In genomic region chr13:36282818-36283432, GRCh38 we compare ENCODE assay signal across 8 cellular contexts. TPM values are rescaled to one million over a fixed set of nuclear protein-coding genes. Genes with fewer than 3 reads are reported as not detected.
DNase-seq lines count a peak whose midpoint lies in the region; ATAC-seq, FAIRE-seq and TF ChIP-seq lines count a peak whose summit lies in the region.

No MANE protein-coding gene starts in this region.

- no peaks in the 10 kb centered on the region for H3K9me3 Mint-ChIP-seq in activated naive CD8-positive, alpha-beta T cell treated with anti-CD3 and anti-CD28 coated beads, Interleukin-2, amount 50 U/mL, for 24 hours

- no peak for FAIRE-seq in bronchial epithelial cell (lab: Jason Lieb, UNC)

- H3K36me3 Mint-ChIP-seq in activated naive CD8-positive, alpha-beta T cell treated with anti-CD3 and anti-CD28 coated beads, Interleukin-2, amount 50 U/mL, for 24 hours (ENCODE audit: low read depth) = no peaks in the 10 kb centered on the region

- H3K27ac ChIP-seq in lung (ENCODE audit: low read depth in 1 of 2, low read length in 1 of 2) = no peak overlapping the region

- no peak overlapping the region for H3K4me3 Mint-ChIP-seq in activated naive CD8-positive, alpha-beta T cell treated with anti-CD3 and anti-CD28 coated beads, Interleukin-2, amount 50 U/mL, for 24 hours

- 44 to 52% methylated on average over 6 of the region's 6 CpGs for WGBS in lung, 2 donors

- DNase-seq in SIG-M5 treated with dmso at 0.1 percent for 504 hours (lab: John Stamatoyannopoulos, UW; ENCODE audit: unreplicated experiment) = peak; percentile 25
- no peak for DNase-seq in SIG-M5 (lab: John Stamatoyannopoulos, UW)
- peak; percentile 26 for DNase-seq in NCI-H146 treated with DMSO at 0.1 percent for 48 hours (lab: John Stamatoyannopoulos, UW; ENCODE audit: unreplicated experiment)
- peak; percentile 51 for DNase-seq in bronchial epithelial cell (ENCODE audit: low read depth)
- DNase-seq in lung (ENCODE audit: low spot score) = no peak
- DNase-seq in activated naive CD8-positive, alpha-beta T cell treated with anti-CD3 and anti-CD28 coated beads, Interleukin-2, amount 50 U/mL, for 24 hours = no peak

- peaks cover 13% of the 10 kb centered on the region for H3K27me3 Mint-ChIP-seq in activated naive CD8-positive, alpha-beta T cell treated with anti-CD3 and anti-CD28 coated beads, Interleukin-2, amount 50 U/mL, for 24 hours

- no peaks in the 10 kb centered on the region for H3K36me3 ChIP-seq in bronchial epithelial cell (ENCODE audit: control insufficient read depth, insufficient read depth, low read length)
- no peaks in the 10 kb centered on the region for H3K36me3 ChIP-seq in lung (ENCODE audit: control insufficient read depth in 2 of 2, insufficient read depth in 2 of 2, low read length in 2 of 2)

- H3K4me3 ChIP-seq in bronchial epithelial cell (ENCODE audit: low read depth, low read length) (no peak overlapping the region), lung (no peak overlapping the region)

- H3K4me1 ChIP-seq in lung (ENCODE audit: control insufficient read depth in 2 of 2, insufficient read depth in 2 of 2, low read length in 2 of 2) = no peaks in the 10 kb centered on the region

- no peak overlapping the region for H3K27ac Mint-ChIP-seq in activated naive CD8-positive, alpha-beta T cell treated with anti-CD3 and anti-CD28 coated beads, Interleukin-2, amount 50 U/mL, for 24 hours

- ATAC-seq in lung (ENCODE audit: insufficient read depth, low FRiP score) = no peak
- ATAC-seq in GM21619 (IDR thresholded peaks at IDR 0.05; ENCODE audit: unreplicated experiment) = no peak
- ATAC-seq in activated naive CD8-positive, alpha-beta T cell treated with anti-CD3 and anti-CD28 coated beads, Interleukin-2, amount 50 U/mL, for 24 hours = no peak
- no peak for ATAC-seq in GM21786 (IDR thresholded peaks at IDR 0.05; ENCODE audit: unreplicated experiment)

- TF ChIP-seq CTCF in bronchial epithelial cell (IDR thresholded peaks at IDR 0.05; ENCODE audit: insufficient read depth, low read length, severe bottlenecking) = peak; percentile 54
- peak; percentile 43 for TF ChIP-seq CTCF in lung (IDR thresholded peaks at IDR 0.05; ENCODE audit: control extremely low read depth, extremely low read depth)

- H3K9me3 ChIP-seq in lung (ENCODE audit: control insufficient read depth in 2 of 2, insufficient read depth in 1 of 2, low read length in 1 of 2) = no peaks in the 10 kb centered on the region

- H3K4me1 Mint-ChIP-seq in activated naive CD8-positive, alpha-beta T cell treated with anti-CD3 and anti-CD28 coated beads, Interleukin-2, amount 50 U/mL, for 24 hours = no peaks in the 10 kb centered on the region

- H3K27me3 ChIP-seq in bronchial epithelial cell (ENCODE audit: control insufficient read depth, insufficient read depth, low read length) (peaks cover 3% of the 10 kb centered on the region), lung (ENCODE audit: control insufficient read depth, insufficient read depth) (no peaks in the 10 kb centered on the region)

RNA-seq across cellular contexts. Expression of gene CCDC169, which starts 14.7 kb away (rescaled TPM):
- total RNA-seq in bronchial epithelial cell (1.5 and 1.8 TPM in 2 replicates), lung (1 to 10 TPM; 1.4 to 3.4 TPM)
- under 1 TPM; 0.14 to 0.18 TPM for polyA plus RNA-seq in lung

Comparison
In these comparisons a context has a peak if more than half of its experiments do, and no peak if none do; other contexts are left out.
1. DNase-seq: peak in SIG-M5 treated with dmso at 0.1 percent for 504 hours (single experiment), NCI-H146 treated with DMSO at 0.1 percent for 48 hours (single experiment) and bronchial epithelial cell (single experiment); none in SIG-M5 (single experiment), lung (single experiment) and activated naive CD8-positive, alpha-beta T cell treated with anti-CD3 and anti-CD28 coated beads, Interleukin-2, amount 50 U/mL, for 24 hours (single experiment).